ENCODE assay signal across 15 cellular contexts in genomic region chr18:3214855-3215637, GRCh38.
"Had no signal": no experiment of that assay in that cellular context is flagged by ENCODE, and none has a peak within 500 bp of the region (broad histone marks: within the 10 kb centered on the region; RNA-seq: fewer than 3 reads in every experiment).

No MANE protein-coding gene starts in this region.

- H3K4me3 ChIP-seq: colonic mucosa, esophagus squamous epithelium, gastroesophageal sphincter, skin epidermis, tibial artery had no signal

- H3K27me3 ChIP-seq: colonic mucosa, esophagus squamous epithelium, gastroesophageal sphincter, tibial artery had no signal

- H3K27ac ChIP-seq: colonic mucosa, skin epidermis, tibial artery had no signal

- ATAC-seq: gastroesophageal sphincter, left lobe of liver, natural killer cell, T-cell had no signal

- DNase-seq: activated CD4-positive, alpha-beta T cell treated with anti-CD3 and anti-CD28 coated beads, Interleukin-2, amount 50 U/mL, for 48 hours; activated naive CD4-positive, alpha-beta T cell treated with Interleukin-2 at 50 U/mL for 16 hours; activated naive CD8-positive, alpha-beta T cell treated with anti-CD3 and anti-CD28 coated beads for 36 hours; activated T-cell treated with anti-CD3 and anti-CD28 coated beads, Interleukin-2, amount 50 U/mL, for 48 hours; colonic mucosa; esophagus squamous epithelium; kidney; natural killer cell; stimulated activated CD4-positive, alpha-beta T cell treated with anti-CD3 and anti-CD28 coated beads, Interleukin-1b, Interleukin-23, amount 100 ng/mL, for 48 hours; substantia nigra; T-cell; tibial artery had no signal

- H3K9me3 ChIP-seq: colonic mucosa, esophagus squamous epithelium, gastroesophageal sphincter, tibial artery had no signal

- H3K36me3 ChIP-seq: colonic mucosa, esophagus squamous epithelium had no signal
